Comparison of ENCODE assay signal across 1 cellular context in genomic region chr2:20377738-20378137, GRCh38.
TF ChIP-seq lines count a peak whose summit lies in the region.

No MANE protein-coding gene starts in this region.

TF ChIP-seq in IMR-90, 13 proteins besides CTCF, POLR2A, EP300 and RAD21 (continued from another document):
- TF ChIP-seq ELK1 (IDR thresholded peaks at IDR 0.05; ENCODE audit: borderline replicate concordance, low read depth, low read length) (no peak), RCOR1 (IDR thresholded peaks at IDR 0.05; ENCODE audit: insufficient replicate concordance, low read length) (no peak), SMC3 (IDR thresholded peaks at IDR 0.05; ENCODE audit: low read depth, low read length) (no peak), RFX5 (IDR thresholded peaks at IDR 0.05; ENCODE audit: low read depth, low read length) (no peak), CHD1 (IDR thresholded peaks at IDR 0.05; ENCODE audit: low read depth, low read length) (no peak), USF2 (IDR thresholded peaks at IDR 0.05; ENCODE audit: low read depth, low read length) (no peak)
